ENCODE assay signal across 1 cellular context in the genomic region with DNA sequence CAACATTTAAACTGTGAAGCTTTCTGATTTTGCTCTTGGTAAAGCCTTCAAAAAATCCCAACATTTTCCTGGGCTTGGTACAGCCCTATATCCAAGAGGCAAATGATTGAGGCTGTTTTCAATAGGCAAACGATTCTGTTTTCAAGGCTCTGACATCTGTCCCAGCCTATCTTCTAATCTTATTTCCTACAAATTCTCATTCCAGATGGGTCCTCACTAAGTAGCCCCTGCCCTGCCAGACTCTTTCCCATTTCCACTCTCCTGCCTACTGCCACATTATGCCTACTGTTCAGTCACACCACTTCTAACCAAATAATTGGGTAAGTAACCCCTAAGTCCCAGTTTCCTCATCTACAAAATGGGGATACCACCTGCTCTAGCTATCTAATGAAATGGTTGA.
TF ChIP-seq lines count a peak whose summit lies in the region.

No MANE protein-coding gene starts in this region.

TF ChIP-seq in HEK293, 187 proteins besides CTCF, POLR2A, EP300 and RAD21 (continued from another document):
- 0 out of 2 replicates have a peak, but pooled peaks have one; percentile 27 for TF ChIP-seq ZNF335 (tag by site-specific recombination; conservative IDR thresholded peaks at IDR 0.05)
